9 cellular contexts compared by ENCODE assay signal in genomic region chr11:13772223-13773046, GRCh38.
DNase-seq lines count a peak whose midpoint lies in the region; ATAC-seq and TF ChIP-seq lines count a peak whose summit lies in the region.
"Had no signal": no experiment of that assay in that cellular context is flagged by ENCODE, and none has a peak within 500 bp of the region (broad histone marks: within the 10 kb centered on the region; RNA-seq: fewer than 3 reads in every experiment).

No MANE protein-coding gene starts in this region.

- TF ChIP-seq EP300 in SK-N-SH (IDR thresholded peaks at IDR 0.05; ENCODE audit: borderline replicate concordance in 1 of 2, low read depth in 1 of 2, low read length in 1 of 2), result no peak
- TF ChIP-seq EP300 in stomach (IDR thresholded peaks at IDR 0.05), result no peak

- peak; percentile 84 for TF ChIP-seq RAD21 in SK-N-SH (IDR thresholded peaks at IDR 0.05; ENCODE audit: low read length)

- TF ChIP-seq CTCF in SK-N-SH (IDR thresholded peaks at IDR 0.05) (peak; percentile 60), stomach (IDR thresholded peaks at IDR 0.05) (peak in 3 of 7 experiments; percentile 27 to 49 (median 39))

- TF ChIP-seq POLR2A in stomach (IDR thresholded peaks at IDR 0.05), result no peak

- POLR2A ChIA-PET in SK-N-SH (lab: Yijun Ruan, JAX), result no interaction called here

- no peak overlapping the region for H3K9ac ChIP-seq in SK-N-SH

- peak; percentile 61 for ATAC-seq in GM21619 (IDR thresholded peaks at IDR 0.05; ENCODE audit: unreplicated experiment)

- intact Hi-C loops in stomach (cut with DNase I; ENCODE audit: low total_unique reads), result loop anchor here (10.0 kb wide), 1 partner anchor 472 kb away; no protein-coding TSS in a partner anchor

- 0 out of 2 replicates have a peak, but pooled peaks cover 5% of the 10 kb centered on the region for H3K27me3 ChIP-seq in SK-N-SH (ENCODE audit: insufficient read depth)
- H3K27me3 ChIP-seq in stomach, result no peaks in the 10 kb centered on the region
- H3K27me3 ChIP-seq: upper lobe of left lung had no signal

- 16% methylated on average over 5 of the region's 5 CpGs for WGBS in SK-N-SH (ENCODE audit: low lambda C conversion rate)
- WGBS in stomach, 5 donors, result 24 to 36% (median 29%) methylated on average over 5 of the region's 5 CpGs

- H2AFZ ChIP-seq in SK-N-SH (ENCODE audit: low read depth), result no peak overlapping the region

- no peaks in the 10 kb centered on the region for H3K79me2 ChIP-seq in SK-N-SH (ENCODE audit: insufficient read depth)

- CTCF ChIA-PET in SK-N-SH (lab: Yijun Ruan, JAX), result interaction anchor here (0.6 to 3.8 kb wide), 64 partner anchors 9 to 682 kb away, joined by 3 to 50 read pairs (median 4); partner anchors contain the start of gene SPON1

- no peaks in the 10 kb centered on the region for H3F3A ChIP-seq in SK-N-SH (replicated peaks; ENCODE audit: insufficient read depth)

- DNase-seq in activated gamma-delta T cell treated with Interleukin-2 at 50 U/mL for 16 hours, result peak; percentile 24
- no peak for DNase-seq in activated gamma-delta T cell (lab: John Stamatoyannopoulos, UW)
- DNase-seq in NCI-H1417 treated with DMSO at 0.1 percent for 48 hours (lab: John Stamatoyannopoulos, UW), result peak; percentile 80
- DNase-seq in SK-N-SH, result peak; percentile 39
- peak; percentile 49 for DNase-seq in fibroblast of gingiva (ENCODE audit: low read depth)
- peak; percentile 90 for DNase-seq in pons (ENCODE audit: low spot score)
- DNase-seq in stomach, result no peak
- DNase-seq: upper lobe of left lung had no signal

- H3K9me3 ChIP-seq in SK-N-SH, result no peaks in the 10 kb centered on the region
- no peaks in the 10 kb centered on the region for H3K9me3 ChIP-seq in stomach
- H3K9me3 ChIP-seq: upper lobe of left lung had no signal

- H3K4me1 ChIP-seq in SK-N-SH (ENCODE audit: control insufficient read depth in 1 of 2, insufficient read depth in 2 of 2, low read depth in 1 of 2, low read length in 1 of 2) (no peaks in the 10 kb centered on the region), stomach (peaks cover 0 to 7% (median 0%) of the 10 kb centered on the region in 4 donors)
- H3K4me1 ChIP-seq: upper lobe of left lung had no signal

- no peak overlapping the region for H3K4me2 ChIP-seq in SK-N-SH

- no peaks in the 10 kb centered on the region for H3K36me3 ChIP-seq in SK-N-SH (replicated peaks in 1 of 2; ENCODE audit: control insufficient read depth in 1 of 2, insufficient read depth in 2 of 2, low read length in 1 of 2)
- H3K36me3 ChIP-seq in stomach, result no peaks in the 10 kb centered on the region
- H3K36me3 ChIP-seq: upper lobe of left lung had no signal

- H3K27ac ChIP-seq in SK-N-SH (ENCODE audit: low read depth in 2 of 2, low read length in 1 of 2), result no peak overlapping the region
- no peak overlapping the region for H3K27ac ChIP-seq in stomach
- H3K27ac ChIP-seq: upper lobe of left lung had no signal

- no peaks in the 10 kb centered on the region for H4K20me1 ChIP-seq in SK-N-SH (ENCODE audit: insufficient read depth)

- no peak overlapping the region for H3K4me3 ChIP-seq in SK-N-SH (ENCODE audit: low read depth in 2 of 2, low read length in 1 of 2)
- H3K4me3 ChIP-seq in stomach, result no peak overlapping the region
- H3K4me3 ChIP-seq: upper lobe of left lung had no signal

- no peaks in the 10 kb centered on the region for H3K9me2 ChIP-seq in SK-N-SH

TF ChIP-seq in SK-N-SH, 30 proteins besides CTCF, POLR2A, EP300 and RAD21:
- no peak for TF ChIP-seq RFX5 (IDR thresholded peaks at IDR 0.05; ENCODE audit: low read length)
- peak; percentile 63 for TF ChIP-seq SMC3 (IDR thresholded peaks at IDR 0.05; ENCODE audit: low read depth, low read length)
- no peak for TF ChIP-seq USF1 (IDR thresholded peaks at IDR 0.05; ENCODE audit: borderline replicate concordance, low read depth)
- TF ChIP-seq MXI1 (IDR thresholded peaks at IDR 0.05; ENCODE audit: low read depth, low read length), result no peak
- no peak for TF ChIP-seq RXRA (IDR thresholded peaks at IDR 0.05; ENCODE audit: borderline replicate concordance, low read depth)
- TF ChIP-seq TCF12 (IDR thresholded peaks at IDR 0.05), result no peak

Comparison
In these comparisons a context has a peak if more than half of its experiments do, and no peak if none do; other contexts are left out.
1. DNase-seq: peak in activated gamma-delta T cell treated with Interleukin-2 at 50 U/mL for 16 hours (single experiment), NCI-H1417 treated with DMSO at 0.1 percent for 48 hours (single experiment), SK-N-SH (single experiment), fibroblast of gingiva (single experiment) and pons (single experiment); none in activated gamma-delta T cell (single experiment) and stomach (single experiment).